In genomic region chr1:37851271-37851670, GRCh38 we compare ENCODE assay signal across 1 cellular context.
TF ChIP-seq lines count a peak whose summit lies in the region.

No MANE protein-coding gene starts in this region.

TF ChIP-seq in liver, 16 proteins besides CTCF, POLR2A, EP300 and RAD21:
- TF ChIP-seq, protein P1, sequence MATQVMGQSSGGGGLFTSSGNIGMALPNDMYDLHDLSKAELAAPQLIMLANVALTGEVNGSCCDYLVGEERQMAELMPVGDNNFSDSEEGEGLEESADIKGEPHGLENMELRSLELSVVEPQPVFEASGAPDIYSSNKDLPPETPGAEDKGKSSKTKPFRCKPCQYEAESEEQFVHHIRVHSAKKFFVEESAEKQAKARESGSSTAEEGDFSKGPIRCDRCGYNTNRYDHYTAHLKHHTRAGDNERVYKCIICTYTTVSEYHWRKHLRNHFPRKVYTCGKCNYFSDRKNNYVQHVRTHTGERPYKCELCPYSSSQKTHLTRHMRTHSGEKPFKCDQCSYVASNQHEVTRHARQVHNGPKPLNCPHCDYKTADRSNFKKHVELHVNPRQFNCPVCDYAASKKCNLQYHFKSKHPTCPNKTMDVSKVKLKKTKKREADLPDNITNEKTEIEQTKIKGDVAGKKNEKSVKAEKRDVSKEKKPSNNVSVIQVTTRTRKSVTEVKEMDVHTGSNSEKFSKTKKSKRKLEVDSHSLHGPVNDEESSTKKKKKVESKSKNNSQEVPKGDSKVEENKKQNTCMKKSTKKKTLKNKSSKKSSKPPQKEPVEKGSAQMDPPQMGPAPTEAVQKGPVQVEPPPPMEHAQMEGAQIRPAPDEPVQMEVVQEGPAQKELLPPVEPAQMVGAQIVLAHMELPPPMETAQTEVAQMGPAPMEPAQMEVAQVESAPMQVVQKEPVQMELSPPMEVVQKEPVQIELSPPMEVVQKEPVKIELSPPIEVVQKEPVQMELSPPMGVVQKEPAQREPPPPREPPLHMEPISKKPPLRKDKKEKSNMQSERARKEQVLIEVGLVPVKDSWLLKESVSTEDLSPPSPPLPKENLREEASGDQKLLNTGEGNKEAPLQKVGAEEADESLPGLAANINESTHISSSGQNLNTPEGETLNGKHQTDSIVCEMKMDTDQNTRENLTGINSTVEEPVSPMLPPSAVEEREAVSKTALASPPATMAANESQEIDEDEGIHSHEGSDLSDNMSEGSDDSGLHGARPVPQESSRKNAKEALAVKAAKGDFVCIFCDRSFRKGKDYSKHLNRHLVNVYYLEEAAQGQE (IDR thresholded peaks at IDR 0.05) = no peak
- TF ChIP-seq HNF4A (conservative IDR thresholded peaks at IDR 0.05) = no peak
- no peak for TF ChIP-seq ZBTB33 (IDR thresholded peaks at IDR 0.05)
- TF ChIP-seq, protein P2, sequence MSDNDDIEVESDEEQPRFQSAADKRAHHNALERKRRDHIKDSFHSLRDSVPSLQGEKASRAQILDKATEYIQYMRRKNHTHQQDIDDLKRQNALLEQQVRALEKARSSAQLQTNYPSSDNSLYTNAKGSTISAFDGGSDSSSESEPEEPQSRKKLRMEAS (IDR thresholded peaks at IDR 0.05) = no peak
- no peak for TF ChIP-seq TAF1 (conservative IDR thresholded peaks at IDR 0.05)
- no peak for TF ChIP-seq NR2F2 (IDR thresholded peaks at IDR 0.05)
- no peak for TF ChIP-seq HNF4G (IDR thresholded peaks at IDR 0.05)
- no peak for TF ChIP-seq FOXA2 (IDR thresholded peaks at IDR 0.05)
- no peak for TF ChIP-seq GABPA (IDR thresholded peaks at IDR 0.05 in 1 of 2, conservative IDR thresholded peaks at IDR 0.05 in 1 of 2)
- TF ChIP-seq SP1 (IDR thresholded peaks at IDR 0.05) = no peak
- no peak for TF ChIP-seq FOXA1 (IDR thresholded peaks at IDR 0.05)
- no peak for TF ChIP-seq JUND (IDR thresholded peaks at IDR 0.05)
- no peak for TF ChIP-seq RXRA (IDR thresholded peaks at IDR 0.05)
- no peak for TF ChIP-seq ATF3 (IDR thresholded peaks at IDR 0.05)
- no peak for TF ChIP-seq EGR1 (IDR thresholded peaks at IDR 0.05; ENCODE audit: low read depth in 2 of 2)
- TF ChIP-seq YY1 (IDR thresholded peaks at IDR 0.05) = no peak
TF ChIP-seq in liver: peak in this region for 0.
